21 cellular contexts compared by ENCODE assay signal in the genomic region with DNA sequence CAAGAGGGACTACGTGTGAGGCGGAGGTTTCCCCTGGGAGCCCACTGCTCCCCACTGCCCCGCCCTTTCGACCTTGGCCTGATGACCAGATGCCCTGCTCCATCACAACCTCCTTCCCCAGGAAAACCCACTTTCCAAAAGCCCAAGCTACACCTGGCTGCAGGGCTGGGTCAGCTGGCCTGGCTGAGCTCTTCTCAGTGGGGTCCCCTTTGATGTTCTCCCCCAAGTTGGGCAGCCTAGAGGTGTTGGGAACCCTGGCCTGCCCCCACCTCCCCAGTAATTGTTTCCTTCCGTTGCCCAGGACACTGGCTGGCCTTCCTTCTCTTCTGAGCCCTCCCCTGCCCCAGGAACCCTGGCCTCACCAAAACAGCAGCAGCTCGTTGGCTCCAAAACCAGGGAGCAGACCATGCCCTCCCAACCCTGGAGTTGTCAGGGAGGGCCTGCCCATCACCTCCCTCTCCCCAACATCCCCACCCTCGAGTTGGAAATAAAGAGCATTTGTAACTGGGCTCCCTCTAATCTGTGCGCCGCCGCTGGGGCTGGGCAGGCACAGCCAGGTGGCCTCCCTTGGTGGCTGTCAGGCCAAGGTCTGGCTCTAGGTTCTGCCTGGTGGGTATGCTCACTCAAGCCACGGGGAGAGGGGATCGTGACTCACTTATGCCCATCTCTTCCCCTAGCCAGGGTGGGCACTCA. TPM values are rescaled to one million over a fixed set of nuclear protein-coding genes. Genes with fewer than 3 reads are reported as not detected.
"Had no signal": no experiment of that assay in that cellular context is flagged by ENCODE, and none has a peak within 500 bp of the region (broad histone marks: within the 10 kb centered on the region; RNA-seq: fewer than 3 reads in every experiment).

No MANE protein-coding gene starts in this region.

- H3K4me2 ChIP-seq: neural progenitor cell had no signal

- H3K27ac ChIP-seq: adrenal gland, cardiac muscle cell, gastrocnemius medialis, heart left ventricle, neural progenitor cell, ovary, stomach, testis had no signal

- FAIRE-seq: keratinocyte had no signal

- H3K4me1 ChIP-seq: gastrocnemius medialis, testis had no signal

- H2AFZ ChIP-seq: neural progenitor cell had no signal

- H3K4me3 Mint-ChIP-seq: activated T-cell treated with anti-CD3 and anti-CD28 coated beads, Interleukin-2, amount 50 U/mL, for 24 hours; neural progenitor cell had no signal

- ATAC-seq: gastrocnemius medialis, heart left ventricle had no signal

- DNase-seq: activated CD4-positive, alpha-beta T cell treated with anti-CD3 and anti-CD28 coated beads, Interleukin-2, amount 50 U/mL, for 48 hours; activated effector memory CD4-positive, alpha-beta T cell treated with Interleukin-2 at 50 U/mL for 16 hours; activated naive CD4-positive, alpha-beta T cell treated with anti-CD3 and anti-CD28 coated beads, Interleukin-2, amount 50 U/mL, for 16 hours; activated T-cell treated with anti-CD3 and anti-CD28 coated beads, Interleukin-2, amount 50 U/mL, for 24 hours; adrenal gland; erythroblast; gastrocnemius medialis; heart left ventricle; naive B cell; ovary; stimulated activated CD4-positive, alpha-beta T cell treated with anti-CD3 and anti-CD28 coated beads, Interleukin-2, amount 100 ng/mL, for 24 hours; stomach; testis had no signal

- H3K9me3 ChIP-seq: adrenal gland, gastrocnemius medialis, heart left ventricle, ovary, stomach, testis had no signal

- H3K9ac ChIP-seq: neural progenitor cell had no signal

- H3K36me3 ChIP-seq: adrenal gland, cardiac muscle cell, gastrocnemius medialis, heart left ventricle, neural progenitor cell, ovary, stomach had no signal

- H3K9me3 Mint-ChIP-seq: activated T-cell treated with anti-CD3 and anti-CD28 coated beads, Interleukin-2, amount 50 U/mL, for 24 hours; neural progenitor cell had no signal

- H3K27me3 ChIP-seq: cardiac muscle cell, ovary, testis had no signal

- H3K27ac Mint-ChIP-seq: activated T-cell treated with anti-CD3 and anti-CD28 coated beads, Interleukin-2, amount 50 U/mL, for 24 hours; neural progenitor cell had no signal

- H3K4me3 ChIP-seq: adrenal gland, cardiac muscle cell, gastrocnemius medialis, heart left ventricle, neural progenitor cell, ovary, stomach, testis had no signal

- H3K36me3 Mint-ChIP-seq: naive B cell had no signal

RNA-seq across cellular contexts. Expression of a gene that starts 1.4 kb away (rescaled TPM):
- total RNA-seq: dermis microvascular lymphatic vessel endothelial cell, lung microvascular endothelial cell, mononuclear cell, stomach had no signal
- polyA plus RNA-seq: keratinocyte, ovary had no signal

RNA-seq across cellular contexts. Expression of a gene that starts 3.8 kb away (rescaled TPM):
- total RNA-seq: dermis microvascular lymphatic vessel endothelial cell; heart left ventricle; lung microvascular endothelial cell; mononuclear cell; stomach; T-helper 1 cell treated with Interleukin-12 subunit alpha and Interleukin-12 subunit beta and Interleukin-4 antibody, amounts not matched to agents 30 ng/mL and 1 ng/mL, for 36 hours; ureter had no signal
- polyA plus RNA-seq: adrenal gland, keratinocyte, ovary, stomach had no signal
